In genomic region chr6:141996823-141997222, GRCh38 we compare ENCODE assay signal across 36 cellular contexts.
"Had no signal": no experiment of that assay in that cellular context is flagged by ENCODE, and none has a peak within 500 bp of the region (broad histone marks: within the 10 kb centered on the region; RNA-seq: fewer than 3 reads in every experiment).

No MANE protein-coding gene starts in this region.

- H3K36me3 ChIP-seq: MG63 had no signal

- DNase-seq: Kasumi-1, MG63, MM.1S, MV-4-11, NCI-H1048, NCI-H1092, NCI-H1092 treated with DMSO at 0.1 percent for 48 hours, NCI-H1105, NCI-H1105 treated with DMSO at 0.1 percent for 48 hours, NCI-H1417, NCI-H1417 treated with DMSO at 0.1 percent for 48 hours, NCI-H1436, NCI-H1436 treated with DMSO at 0.1 percent for 48 hours, NCI-H146, NCI-H1694, NCI-H1694 treated with DMSO at 0.1 percent for 48 hours, NCI-H187, NCI-H187 treated with DMSO at 0.1 percent for 48 hours, NCI-H1930, NCI-H2029, NCI-H2029 treated with DMSO at 0.1 percent for 48 hours, NCI-H2081, NCI-H2081 treated with DMSO at 0.1 percent for 48 hours, NCI-H2107, NCI-H2171, NCI-H2171 treated with DMSO at 0.1 percent for 48 hours, NCI-H2227 treated with DMSO at 0.1 percent for 48 hours, NCI-H226, NCI-H345, NCI-H446, NCI-H446 treated with DMSO at 0.1 percent for 48 hours, NCI-H510A, NCI-H510A treated with DMSO at 0.1 percent for 48 hours, NCI-H524, NCI-H524 treated with DMSO at 0.1 percent for 48 hours, NCI-H526 had no signal

- H3K4me3 ChIP-seq: MG63 had no signal

- H3K27me3 ChIP-seq: MG63 had no signal
